Comparison of ENCODE assay signal across 11 cellular contexts in genomic region chr11:67713892-67714479, GRCh38. TPM values are rescaled to one million over a fixed set of nuclear protein-coding genes. Genes with fewer than 3 reads are reported as not detected.
DNase-seq lines count a peak whose midpoint lies in the region; ATAC-seq and TF ChIP-seq lines count a peak whose summit lies in the region.
"Not testable (repeated sequence)": the region's sequence is repeated elsewhere in the genome, so short reads cannot be mapped to it uniquely, and the experiment has no call there.
"Had no signal": no experiment of that assay in that cellular context is flagged by ENCODE, and none has a peak within 500 bp of the region (broad histone marks: within the 10 kb centered on the region; RNA-seq: fewer than 3 reads in every experiment).

No MANE protein-coding gene starts in this region.

- 13% methylated on average over 6 of the region's 14 CpGs for WGBS in SK-N-SH (ENCODE audit: low lambda C conversion rate)
- 0 to 40% (median 12%) methylated on average over 1 to 7 of the region's 14 CpGs for WGBS in adrenal gland, 4 donors

- H3K9ac ChIP-seq in SK-N-SH = not testable (repeated sequence)

- intact Hi-C loops in adrenal gland (cut with DNase I) = loop anchor here in 1 of 2 donors (5.0 kb wide), 1 partner anchor 87 kb away; the partner anchor contains the start of gene NUDT8

- not testable (repeated sequence) for TF ChIP-seq POLR2A in adrenal gland (IDR thresholded peaks at IDR 0.05)

- H3K4me1 ChIP-seq in DOHH2 (ENCODE audit: control insufficient read depth, low read length) = peaks cover 41% of the 10 kb centered on the region
- not testable (repeated sequence) for H3K4me1 ChIP-seq in SK-N-SH (ENCODE audit: control insufficient read depth in 1 of 2, insufficient read depth in 2 of 2, low read depth in 1 of 2, low read length in 1 of 2); adrenal gland (replicated peaks in 1 of 2); foreskin keratinocyte

- POLR2A ChIA-PET in SK-N-SH (lab: Yijun Ruan, JAX) = not testable (repeated sequence)

- not testable (repeated sequence) for H3K4me1 Mint-ChIP-seq in nephron; type B pancreatic cell (ENCODE audit: unreplicated experiment)

- H3K27me3 ChIP-seq in DOHH2 (ENCODE audit: control insufficient read depth, low read length); SK-N-SH (ENCODE audit: insufficient read depth); adrenal gland; foreskin keratinocyte: not testable (repeated sequence)

- not testable (repeated sequence) for H3K36me3 Mint-ChIP-seq in nephron (ENCODE audit: low read depth); type B pancreatic cell

- H2AFZ ChIP-seq in SK-N-SH (ENCODE audit: low read depth) = not testable (repeated sequence)

- peak overlapping the region; percentile 59 for H3K27ac ChIP-seq in DOHH2 (ENCODE audit: low read depth, low read length)
- H3K27ac ChIP-seq in SK-N-SH (ENCODE audit: low read depth in 2 of 2, low read length in 1 of 2); adrenal gland; foreskin keratinocyte: not testable (repeated sequence)

- not testable (repeated sequence) for H3K36me3 ChIP-seq in DOHH2 (ENCODE audit: control insufficient read depth, low read length); SK-N-SH (replicated peaks in 1 of 2; ENCODE audit: control insufficient read depth in 1 of 2, insufficient read depth in 2 of 2, low read length in 1 of 2); adrenal gland (replicated peaks in 1 of 2)

- CTCF ChIA-PET in SK-N-SH (lab: Yijun Ruan, JAX) = interaction anchor here (0.7 to 0.9 kb wide), 2 partner anchors 74 to 85 kb away, joined by 5 to 6 read pairs; partner anchors contain the start of genes NUDT8 and TBX10

- not testable (repeated sequence) for TF ChIP-seq EP300 in SK-N-SH (IDR thresholded peaks at IDR 0.05; ENCODE audit: borderline replicate concordance in 1 of 2, low read depth in 1 of 2, low read length in 1 of 2)

- TF ChIP-seq CTCF in DOHH2 (IDR thresholded peaks at IDR 0.05; ENCODE audit: low read depth, low read length, poor library complexity, severe bottlenecking) (peak; percentile 16), SK-N-SH (IDR thresholded peaks at IDR 0.05) (peak; percentile 59), adrenal gland (IDR thresholded peaks at IDR 0.05) (peak; percentile 21 to 57 (median 42)), foreskin keratinocyte (conservative IDR thresholded peaks at IDR 0.05) (peak; percentile 63), nephron (IDR thresholded peaks at IDR 0.05; ENCODE audit: unreplicated experiment in 3 of 3) (peak; percentile 19 to 35 (median 33)), type B pancreatic cell (conservative IDR thresholded peaks at IDR 0.05) (peak; percentile 67)

- H3K27ac Mint-ChIP-seq in nephron, type B pancreatic cell: not testable (repeated sequence)

- not testable (repeated sequence) for H3K4me3 ChIP-seq in DOHH2 (ENCODE audit: low read length); SK-N-SH (ENCODE audit: low read depth in 2 of 2, low read length in 1 of 2); adrenal gland

- H3F3A ChIP-seq in DOHH2 (ENCODE audit: control insufficient read depth, insufficient read depth); SK-N-SH (replicated peaks; ENCODE audit: insufficient read depth): not testable (repeated sequence)

- DNase-seq in SK-N-SH; foreskin keratinocyte; type B pancreatic cell (ENCODE audit: extremely low spot score, unreplicated experiment): not testable (repeated sequence)
- DNase-seq in activated CD8-positive, alpha-beta memory T cell treated with anti-CD3 and anti-CD28 coated beads for 4 hours (ENCODE audit: low read depth in 2 of 2) = peak; percentile 23
- DNase-seq in adrenal gland = peak; percentile 31 to 76 (median 61)
- peak; percentile 53 for DNase-seq in stimulated activated CD4-positive, alpha-beta T cell treated with anti-CD3 and anti-CD28 coated beads, Interleukin-4, amount 100 ng/mL, for 1 hour

- ATAC-seq in foreskin keratinocyte = not testable (repeated sequence)

- H3K4me3 Mint-ChIP-seq in nephron, type B pancreatic cell: not testable (repeated sequence)

- peaks cover 48% of the 10 kb centered on the region for H3K27me3 Mint-ChIP-seq in nephron (ENCODE audit: low read depth)
- H3K27me3 Mint-ChIP-seq in type B pancreatic cell = peaks cover 28% of the 10 kb centered on the region

- H3K9me2 ChIP-seq in DOHH2 (replicated peaks; ENCODE audit: control insufficient read depth, low read length); SK-N-SH: not testable (repeated sequence)

- H4K20me1 ChIP-seq in DOHH2 (ENCODE audit: control insufficient read depth, insufficient read depth, low read depth, low read length); SK-N-SH (ENCODE audit: insufficient read depth): not testable (repeated sequence)

- peak; percentile 27 for TF ChIP-seq RAD21 in SK-N-SH (IDR thresholded peaks at IDR 0.05; ENCODE audit: low read length)

- H3K4me2 ChIP-seq in DOHH2 (ENCODE audit: low read length) = peak overlapping the region; percentile 72; the same call in 1 of the 2 replicates
- H3K4me2 ChIP-seq in SK-N-SH = not testable (repeated sequence)

- not testable (repeated sequence) for H3K9me3 Mint-ChIP-seq in nephron, type B pancreatic cell

- not testable (repeated sequence) for H3K79me2 ChIP-seq in DOHH2 (ENCODE audit: control insufficient read depth, low read length); SK-N-SH (ENCODE audit: insufficient read depth)

- not testable (repeated sequence) for H3K9me3 ChIP-seq in DOHH2 (ENCODE audit: control insufficient read depth, insufficient read depth, low read length); SK-N-SH; adrenal gland (replicated peaks in 1 of 3)

TF ChIP-seq in SK-N-SH, 30 proteins besides CTCF, POLR2A, EP300 and RAD21:
- peak; percentile 14; the same call in 1 of the 2 replicates for TF ChIP-seq SMC3 (IDR thresholded peaks at IDR 0.05; ENCODE audit: low read depth, low read length)
TF ChIP-seq in SK-N-SH: peak in this region for 1; not testable (repeated sequence) for 29.

RNA-seq across cellular contexts. Expression of gene ALDH3B2, which starts 39.6 kb away (rescaled TPM):
- polyA plus RNA-seq in SK-N-SH (2012; rRNA removed) = not detected in 2 replicates
- not detected in 2 replicates for polyA plus RNA-seq in SK-N-SH (2012; cell fraction: cytosol; rRNA removed)
- not detected in 2 replicates for polyA plus RNA-seq in SK-N-SH (2012; cell fraction: nucleus; rRNA removed)
- not detected for total RNA-seq in adrenal gland
- polyA plus RNA-seq in adrenal gland = under 1 TPM in 1 of 3 donors, not detected in 2; 0.10 TPM
- 0.14 and 0.17 TPM in 2 replicates for total RNA-seq in foreskin keratinocyte
- 0.13 and 0.18 TPM in 2 replicates for polyA plus RNA-seq in foreskin keratinocyte
- total RNA-seq in type B pancreatic cell (ENCODE audit: low replicate concordance) = 4.8 and 9.4 TPM in 2 replicates
- total RNA-seq: cardiac muscle cell, subcutaneous adipose tissue had no signal
- polyA plus RNA-seq: cardiac muscle cell, ovary had no signal

Comparison
In these comparisons a context has a peak if more than half of its experiments do, and no peak if none do; other contexts are left out.
1. CTCF ChIP-seq: peak in every context shown above with its lines; median percentile 67 in type B pancreatic cell; 63 in foreskin keratinocyte; 59 in SK-N-SH; 42 in adrenal gland; 33 in nephron; 16 in DOHH2.